Comparison of ENCODE assay signal across 13 cellular contexts in the genomic region with DNA sequence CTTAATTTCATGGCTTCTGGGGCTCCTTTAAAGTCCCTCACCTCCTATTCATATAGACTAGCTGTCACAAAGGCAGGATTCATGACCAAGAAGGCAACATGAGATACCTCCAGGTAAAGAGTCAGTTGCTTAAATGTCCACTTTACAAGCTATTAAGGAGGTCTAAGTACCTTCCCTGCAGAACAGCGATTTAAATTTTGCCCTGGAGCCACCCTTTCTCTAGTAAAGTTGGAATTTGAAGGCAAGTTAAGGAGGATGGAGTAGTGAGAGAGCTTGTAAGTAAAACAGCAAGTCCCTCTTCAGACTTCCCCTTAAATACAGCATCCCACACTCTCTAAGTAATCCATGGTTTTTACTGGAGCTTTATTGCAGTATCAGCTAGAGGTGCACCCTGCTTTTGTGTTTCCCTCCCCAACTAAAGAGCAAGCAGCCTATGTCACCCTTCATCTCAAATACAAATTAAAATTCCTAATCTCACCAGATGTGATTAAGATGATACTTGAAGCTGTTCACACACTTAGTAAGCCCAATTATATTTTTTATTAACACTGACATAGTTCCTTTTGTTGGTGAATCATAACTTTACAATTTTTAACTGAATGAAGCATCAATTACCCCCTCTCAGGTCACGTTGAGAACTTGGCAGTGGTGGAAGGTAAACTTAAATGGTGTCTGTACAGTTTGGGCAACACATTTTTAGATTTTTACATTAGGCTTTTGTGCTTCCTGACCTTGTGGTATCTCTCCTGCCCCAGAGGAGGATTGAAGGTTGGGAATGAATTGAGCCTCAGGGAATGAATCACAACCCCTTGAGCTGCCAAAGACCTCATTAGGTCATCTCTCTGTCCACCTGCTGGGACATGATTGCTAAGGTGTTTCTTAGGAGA.
A peak's percentile ranks its signal among the peaks of the same experiment; 100 is the strongest.
DNase-seq lines count a peak whose midpoint lies in the region; TF ChIP-seq lines count a peak whose summit lies in the region.
"Had no signal": no experiment of that assay in that cellular context is flagged by ENCODE, and none has a peak within 500 bp of the region (broad histone marks: within the 10 kb centered on the region; RNA-seq: fewer than 3 reads in every experiment).

No MANE protein-coding gene starts in this region.

- H3K79me2 ChIP-seq in trophoblast cell (ENCODE audit: control insufficient read depth, insufficient read depth, low read length, poor library complexity) = no peaks in the 10 kb centered on the region

- no peaks in the 10 kb centered on the region for H3K4me1 ChIP-seq in right atrium auricular region
- no peaks in the 10 kb centered on the region for H3K4me1 ChIP-seq in trophoblast cell (ENCODE audit: control insufficient read depth in 1 of 2, insufficient read depth in 2 of 2, low read length in 2 of 2)
- H3K4me1 ChIP-seq: BE2C had no signal

- no peak overlapping the region for H3K23ac ChIP-seq in trophoblast cell (ENCODE audit: low read length)

- H3K18ac ChIP-seq in trophoblast cell (ENCODE audit: low read length) = no peak overlapping the region

- H3K36me3 ChIP-seq in right atrium auricular region (no peaks in the 10 kb centered on the region), trophoblast cell (ENCODE audit: control insufficient read depth in 1 of 2, insufficient read depth in 2 of 2, low read length in 2 of 2) (no peaks in the 10 kb centered on the region)
- H3K36me3 ChIP-seq: BE2C had no signal

- WGBS in trophoblast cell (ENCODE audit: extremely low coverage, insufficient coverage, insufficient read length) = no CpG with 5 or more reads among the region's 2 CpGs

- no peak overlapping the region for H4K12ac ChIP-seq in trophoblast cell (ENCODE audit: low read depth, low read length)

- H2BK120ac ChIP-seq in trophoblast cell (ENCODE audit: insufficient read depth, low read length, poor library complexity) = no peak overlapping the region

- H3K9me3 ChIP-seq in right atrium auricular region = no peaks in the 10 kb centered on the region
- H3K9me3 ChIP-seq in trophoblast cell (ENCODE audit: insufficient read depth, low read depth, low read length) = no peaks in the 10 kb centered on the region
- H3K9me3 ChIP-seq: BE2C, mucosa of descending colon had no signal

- H3K79me1 ChIP-seq in trophoblast cell (ENCODE audit: low read length) = no peaks in the 10 kb centered on the region

- no peak overlapping the region for H3K14ac ChIP-seq in trophoblast cell (ENCODE audit: low read length)

- no peak overlapping the region for H4K91ac ChIP-seq in trophoblast cell (ENCODE audit: low read depth, low read length)

- H3K27me3 ChIP-seq in right atrium auricular region (no peaks in the 10 kb centered on the region), trophoblast cell (ENCODE audit: insufficient read depth, low read length) (no peaks in the 10 kb centered on the region)
- H3K27me3 ChIP-seq: BE2C had no signal

- no peak for TF ChIP-seq CTCF in right atrium auricular region (IDR thresholded peaks at IDR 0.05)

- H3K9ac ChIP-seq in trophoblast cell (ENCODE audit: low read length) = no peak overlapping the region

- DNase-seq in DMS79 (lab: John Stamatoyannopoulos, UW) (peak; percentile 69), HT1080 (ENCODE audit: low read depth) (peak; percentile 89), amniotic epithelial cell (ENCODE audit: low read depth) (peak; percentile 13), kidney glomerular epithelial cell (lab: John Stamatoyannopoulos, UW) (peak; percentile 13), DMS53 (lab: John Stamatoyannopoulos, UW) (no peak), right atrium auricular region (ENCODE audit: low spot score) (no peak), NCI-H1105 (lab: John Stamatoyannopoulos, UW) (no peak), trophoblast cell (no peak)
- DNase-seq: activated naive CD4-positive, alpha-beta T cell; BE2C; mucosa of descending colon; NCI-H2171 treated with DMSO at 0.1 percent for 48 hours; substantia nigra had no signal

- H3K4ac ChIP-seq in trophoblast cell (ENCODE audit: low read depth, low read length) = no peak overlapping the region

- H3K27ac ChIP-seq in right atrium auricular region (no peak overlapping the region), trophoblast cell (ENCODE audit: low read depth, low read length) (no peak overlapping the region)

- no peak overlapping the region for H3K4me3 ChIP-seq in right atrium auricular region
- H3K4me3 ChIP-seq in trophoblast cell (ENCODE audit: low read depth, low read length) = no peak overlapping the region
- H3K4me3 ChIP-seq: mucosa of descending colon had no signal

- no peak overlapping the region for H4K8ac ChIP-seq in trophoblast cell (ENCODE audit: low read depth, low read length)

- H2AFZ ChIP-seq in trophoblast cell (ENCODE audit: insufficient read depth, low read length, poor library complexity) = no peak overlapping the region

- H3K4me2 ChIP-seq in trophoblast cell (ENCODE audit: low read length) = no peak overlapping the region

- no peak overlapping the region for H2BK12ac ChIP-seq in trophoblast cell (ENCODE audit: low read length)

- no peak overlapping the region for H2AK5ac ChIP-seq in trophoblast cell (ENCODE audit: low read length)

- no peak overlapping the region for H2BK5ac ChIP-seq in trophoblast cell (ENCODE audit: low read depth, low read length, poor library complexity)

Comparison
In these comparisons a context has a peak if more than half of its experiments do, and no peak if none do; other contexts are left out.
1. DNase-seq: peak in DMS79 (single experiment), HT1080 (single experiment), amniotic epithelial cell (single experiment) and kidney glomerular epithelial cell (single experiment); none in DMS53 (single experiment), right atrium auricular region (single experiment), NCI-H1105 (single experiment) and trophoblast cell (0 of 2).